Comparison of ENCODE assay signal across 33 cellular contexts in the genomic region with DNA sequence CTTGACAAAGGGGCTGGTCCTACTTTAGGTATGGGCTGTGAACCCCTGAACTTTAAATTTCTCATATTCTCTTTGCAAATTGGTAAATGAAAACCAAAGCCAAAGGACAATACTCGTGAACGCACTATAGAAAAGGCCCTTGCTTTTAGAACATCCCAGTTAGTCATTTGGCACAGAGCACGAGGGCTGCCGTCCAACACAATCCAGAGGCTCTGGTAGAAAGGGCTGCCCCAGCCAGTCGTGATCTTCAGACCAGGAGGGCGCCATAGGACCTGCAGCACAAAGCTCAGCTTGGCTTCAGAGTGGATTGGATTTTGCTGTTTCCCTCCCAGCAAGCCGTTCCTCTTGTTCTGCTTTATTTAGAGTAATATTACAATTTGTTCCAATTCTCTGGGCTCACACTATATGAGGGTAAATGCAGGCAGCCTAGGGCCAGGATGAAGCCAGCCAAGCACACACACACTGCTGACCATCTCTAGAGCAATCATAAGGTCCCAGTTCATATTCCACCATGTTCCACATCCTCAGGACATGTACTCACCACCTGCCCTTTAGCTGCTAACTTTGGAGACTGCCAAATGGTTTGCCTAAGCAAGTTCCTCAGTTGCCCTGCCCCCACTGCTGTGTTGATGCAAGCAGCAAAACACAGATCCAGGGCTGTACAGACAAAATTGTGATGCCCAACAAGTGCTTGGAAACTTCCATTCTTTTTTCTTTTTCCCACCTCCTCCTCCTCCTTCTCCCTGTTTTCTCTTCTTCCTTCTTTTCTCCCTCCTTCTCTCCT. TPM values are rescaled to one million over a fixed set of nuclear protein-coding genes. Genes with fewer than 3 reads are reported as not detected.
DNase-seq lines count a peak whose midpoint lies in the region; ATAC-seq and TF ChIP-seq lines count a peak whose summit lies in the region.
"Had no signal": no experiment of that assay in that cellular context is flagged by ENCODE, and none has a peak within 500 bp of the region (broad histone marks: within the 10 kb centered on the region; RNA-seq: fewer than 3 reads in every experiment).

No MANE protein-coding gene starts in this region.

- no peak overlapping the region for H3K4me3 ChIP-seq in breast epithelium
- H3K4me3 ChIP-seq: GM23338, lung had no signal

- intact Hi-C loops in breast epithelium (cut with DNase I; ENCODE audit: low total_unique reads) (no loop called here), left cardiac atrium (cut with DNase I) (no loop called here)

- no peaks in the 10 kb centered on the region for H3K4me1 ChIP-seq in breast epithelium
- H3K4me1 ChIP-seq: Caco-2, foreskin keratinocyte had no signal

- H3K9me3 ChIP-seq in breast epithelium: no peaks in the 10 kb centered on the region
- H3K9me3 ChIP-seq: Caco-2 had no signal

- peak; percentile 28 for DNase-seq in NCI-H2029 (lab: John Stamatoyannopoulos, UW)
- no peak for DNase-seq in NCI-H2029 treated with DMSO at 0.1 percent for 48 hours (lab: John Stamatoyannopoulos, UW)
- DNase-seq in breast epithelium (ENCODE audit: low spot score in 2 of 2): peak in 1 of 2 donors; percentile 29
- DNase-seq in left cardiac atrium: peak; percentile 45
- no peak for DNase-seq in GOT3 (lab: John Stamatoyannopoulos, UW)
- DNase-seq in dermis blood vessel endothelial cell: no peak
- DNase-seq: 8988T; activated CD4-positive, alpha-beta T cell treated with anti-CD3 and anti-CD28 coated beads for 1 hour; activated CD8-positive, alpha-beta memory T cell treated with anti-CD3 and anti-CD28 coated beads, Interleukin-2, amount 50 U/mL, for 48 hours; activated CD8-positive, alpha-beta T cell treated with anti-CD3 and anti-CD28 coated beads for 36 hours; activated naive CD4-positive, alpha-beta T cell treated with Interleukin-2 at 50 U/mL for 16 hours; Caco-2; DMS79; effector CD4-positive, alpha-beta T cell; HFFc6; NCI-H1105 treated with DMSO at 0.1 percent for 48 hours; NCI-H1930; NCI-H526; small intestine; stimulated activated naive CD4-positive, alpha-beta T cell had no signal

- no peaks in the 10 kb centered on the region for H3K27me3 ChIP-seq in breast epithelium
- H3K27me3 ChIP-seq: foreskin keratinocyte had no signal

- no peak for TF ChIP-seq CTCF in breast epithelium (IDR thresholded peaks at IDR 0.05)

- no peaks in the 10 kb centered on the region for H3K36me3 ChIP-seq in breast epithelium

- no peak for TF ChIP-seq POLR2A in breast epithelium (IDR thresholded peaks at IDR 0.05)

- ATAC-seq in left cardiac atrium (peak; percentile 79 to 80), GM19452 (IDR thresholded peaks at IDR 0.05; ENCODE audit: unreplicated experiment) (no peak)
- ATAC-seq: activated CD8-positive, alpha-beta T cell treated with anti-CD3 and anti-CD28 coated beads for 36 hours; foreskin keratinocyte; GM23338; natural killer cell treated with Interleukin-12 subunit alpha and Interleukin-12 subunit beta and Interleukin-15 and Interleukin-18, amount 100 ng/mL, for 72 hours had no signal

- H3K27ac ChIP-seq in breast epithelium: peak overlapping the region; percentile 55 to 65
- H3K27ac ChIP-seq in temporal lobe (ENCODE audit: low read depth, low read length): peak overlapping the region; percentile 74
- H3K27ac ChIP-seq: foreskin keratinocyte had no signal

RNA-seq across cellular contexts. Expression of a gene that starts 6.0 kb away (rescaled TPM):
- total RNA-seq in breast epithelium (not detected), left cardiac atrium (not detected), temporal lobe (0.25 TPM), dermis blood vessel endothelial cell (not detected in 2 replicates)
- total RNA-seq: activated T-helper 1 cell treated with anti-CD3 and anti-CD28 coated beads, Interleukin-12 subunit alpha, Interleukin-12 subunit beta, Interleukin-2, Interleukin-4 antibody, amounts not matched to agents 30 ng/mL and 10 ng/mL and 1 ng/mL, durations not matched to agents 14 hours and 24 hours and 36 hours; Caco-2; epithelial cell of proximal tubule; foreskin keratinocyte; GM23338; HFFc6; HT-29; lung; mucosa of gallbladder; natural killer cell treated with Interleukin-12 subunit alpha and Interleukin-12 subunit beta and Interleukin-15 and Interleukin-18, amount 100 ng/mL, for 72 hours; osteocyte; renal cortical epithelial cell; ureter had no signal

Comparison
In these comparisons a context has a peak if more than half of its experiments do, and no peak if none do; other contexts are left out.
1. DNase-seq: peak in NCI-H2029 (single experiment) and left cardiac atrium (single experiment); none in NCI-H2029 treated with DMSO at 0.1 percent for 48 hours (single experiment), GOT3 (single experiment) and dermis blood vessel endothelial cell (single experiment).